In the genomic region with DNA sequence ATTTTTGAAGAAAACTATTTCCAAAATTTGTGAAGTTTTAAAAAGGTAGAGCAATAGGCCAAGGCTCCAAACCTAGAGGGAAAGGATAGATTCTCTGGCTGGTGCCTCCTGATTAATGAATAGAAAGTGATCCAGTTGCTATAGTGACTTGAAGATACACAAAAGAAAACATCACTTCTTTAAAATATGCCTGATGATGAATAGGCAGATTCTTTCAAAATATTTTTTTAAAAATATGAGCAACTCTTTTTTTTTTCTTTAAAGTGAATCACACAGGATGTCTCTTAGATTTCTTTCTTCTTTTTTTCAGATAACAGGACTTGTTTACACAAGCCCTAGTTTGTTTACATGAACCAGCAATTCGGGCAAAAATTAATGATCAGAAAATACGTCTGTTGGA, we compare ENCODE assay signal across 21 cellular contexts.
DNase-seq lines count a peak whose midpoint lies in the region; ATAC-seq, FAIRE-seq and TF ChIP-seq lines count a peak whose summit lies in the region.
"Had no signal": no experiment of that assay in that cellular context is flagged by ENCODE, and none has a peak within 500 bp of the region (broad histone marks: within the 10 kb centered on the region; RNA-seq: fewer than 3 reads in every experiment).

No MANE protein-coding gene starts in this region.

- no peak for TF ChIP-seq CTCF in AG04450 (IDR thresholded peaks at IDR 0.05; ENCODE audit: low read depth, low read length)
- TF ChIP-seq CTCF in lower lobe of right lung (IDR thresholded peaks at IDR 0.05): no peak

- POLR2A ChIA-PET in AG04450 (lab: Yijun Ruan, JAX): no interaction called here

- intact Hi-C loops in lower lobe of right lung (cut with DNase I): no loop called here

- no peak for FAIRE-seq in HTR-8/SVneo (lab: Jason Lieb, UNC)
- FAIRE-seq: H54 had no signal

- H3K27ac ChIP-seq in AG04450 (ENCODE audit: low read depth, low read length): no peak overlapping the region
- peak overlapping the region; percentile 7 for H3K27ac ChIP-seq in lower lobe of right lung

- no peaks in the 10 kb centered on the region for H3K36me3 ChIP-seq in lower lobe of right lung
- H3K36me3 ChIP-seq: Peyer's patch had no signal

- CTCF ChIA-PET in AG04450 (lab: Charles Lee): no interaction called here

- DNase-seq in AG04450 (ENCODE audit: low read depth, low spot score) (peak; percentile 7), M059J (ENCODE audit: low read depth) (peak; percentile 15), dedifferentiated amniotic fluid mesenchymal stem cell (ENCODE audit: extremely low spot score) (peak; percentile 73), lower lobe of right lung (no peak), HTR-8/SVneo (ENCODE audit: insufficient read length, low spot score) (no peak), COLO829 (ENCODE audit: low spot score) (no peak)
- DNase-seq: activated CD8-positive, alpha-beta T cell treated with anti-CD3 and anti-CD28 coated beads for 36 hours; activated T-cell treated with anti-CD3 and anti-CD28 coated beads, Interleukin-2, amount 50 U/mL, for 48 hours; glutamatergic neuron; immature natural killer cell; midbrain; NCI-H2081 treated with DMSO at 0.1 percent for 48 hours; NCI-H82; Peyer's patch; stimulated activated CD4-positive, alpha-beta T cell treated with anti-CD3 and anti-CD28 coated beads, Interleukin-4, amount 100 ng/mL, for 1 hour; stimulated activated CD8-positive, alpha-beta memory T cell treated with anti-CD3 and anti-CD28 coated beads, Interleukin-4, amount 100 ng/mL, for 48 hours; testis had no signal

- ATAC-seq in lower lobe of right lung (peak in 1 of 2 donors; percentile 42), HG02840 (IDR thresholded peaks at IDR 0.05; ENCODE audit: low FRiP score, unreplicated experiment) (no peak), GM19397 (IDR thresholded peaks at IDR 0.05; ENCODE audit: unreplicated experiment) (no peak)
- ATAC-seq: activated CD8-positive, alpha-beta T cell treated with anti-CD3 and anti-CD28 coated beads for 36 hours; sciatic nerve had no signal

- H3K4me3 ChIP-seq in AG04450 (ENCODE audit: low read depth, low read length): no peak overlapping the region
- no peak overlapping the region for H3K4me3 ChIP-seq in lower lobe of right lung
- H3K4me3 ChIP-seq: Peyer's patch, testis had no signal

- H3K27me3 ChIP-seq in AG04450 (ENCODE audit: control insufficient read depth, insufficient read depth, low read length) (no peaks in the 10 kb centered on the region), lower lobe of right lung (ENCODE audit: low read depth) (no peaks in the 10 kb centered on the region)
- H3K27me3 ChIP-seq: Peyer's patch, testis had no signal

- H3K9me3 ChIP-seq in AG04450 (ENCODE audit: control insufficient read depth, insufficient read depth, low read length) (no peaks in the 10 kb centered on the region), lower lobe of right lung (no peaks in the 10 kb centered on the region)
- H3K9me3 ChIP-seq: Peyer's patch, testis had no signal

- H3K4me1 ChIP-seq in lower lobe of right lung: no peaks in the 10 kb centered on the region
- H3K4me1 ChIP-seq: Peyer's patch had no signal

Comparison
In these comparisons a context has a peak if more than half of its experiments do, and no peak if none do; other contexts are left out.
1. DNase-seq: peak in AG04450 (single experiment), M059J (single experiment) and dedifferentiated amniotic fluid mesenchymal stem cell (single experiment); none in lower lobe of right lung (single experiment), HTR-8/SVneo (single experiment) and COLO829 (single experiment).